Comparison of ENCODE assay signal across 14 cellular contexts in the genomic region with DNA sequence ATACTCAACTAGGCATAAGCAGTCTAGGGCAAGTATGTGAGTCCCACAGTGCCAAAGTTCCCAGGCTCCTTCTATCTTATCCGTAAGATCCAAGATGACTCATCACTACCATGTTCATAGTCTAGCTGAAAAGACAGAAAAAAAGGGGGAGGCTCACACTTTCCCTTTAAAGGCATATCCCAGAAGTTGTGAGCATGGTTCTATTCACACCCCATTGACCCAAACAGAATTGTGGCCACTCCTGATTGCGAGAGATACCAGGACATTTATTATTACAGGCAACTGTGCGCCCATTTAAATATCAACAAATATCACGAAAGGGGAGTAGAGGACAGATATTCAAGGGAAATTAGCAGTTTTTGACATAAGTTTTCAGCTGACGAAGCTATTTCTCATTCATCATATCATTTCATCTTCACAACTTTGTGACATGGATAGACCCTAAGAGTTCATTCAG. TPM values are rescaled to one million over a fixed set of nuclear protein-coding genes. Genes with fewer than 3 reads are reported as not detected.
A peak's percentile ranks its signal among the peaks of the same experiment; 100 is the strongest.
DNase-seq lines count a peak whose midpoint lies in the region; ATAC-seq and TF ChIP-seq lines count a peak whose summit lies in the region.
"Had no signal": no experiment of that assay in that cellular context is flagged by ENCODE, and none has a peak within 500 bp of the region (broad histone marks: within the 10 kb centered on the region; RNA-seq: fewer than 3 reads in every experiment).

No MANE protein-coding gene starts in this region.

- TF ChIP-seq EP300 in esophagus muscularis mucosa (IDR thresholded peaks at IDR 0.05), result no peak

- H3K36me3 ChIP-seq in PC-9 (ENCODE audit: low read depth) (no peaks in the 10 kb centered on the region), esophagus muscularis mucosa (no peaks in the 10 kb centered on the region)
- H3K36me3 ChIP-seq: HAP-1, WERI-Rb-1 had no signal

- 73% methylated on average over 5 of the region's 5 CpGs for WGBS in esophagus muscularis mucosa

- H3K4me3 ChIP-seq in AG09309 (ENCODE audit: control insufficient read depth, low read depth, low read length) (no peak overlapping the region), PC-9 (no peak overlapping the region), esophagus muscularis mucosa (no peak overlapping the region)
- H3K4me3 ChIP-seq: HAP-1 had no signal

- peaks cover 46% of the 10 kb centered on the region for H3K4me1 ChIP-seq in PC-9 (replicated peaks; ENCODE audit: insufficient read depth)
- peaks cover 27 to 34% (median 31%) of the 10 kb centered on the region in 4 donors for H3K4me1 ChIP-seq in esophagus muscularis mucosa
- H3K4me1 ChIP-seq: HAP-1 had no signal

- no peaks in the 10 kb centered on the region for H3K79me2 ChIP-seq in PC-9 (ENCODE audit: low read depth)

- no peaks in the 10 kb centered on the region for H3K9me2 ChIP-seq in PC-9 (ENCODE audit: insufficient read depth)

- no TSS peak for BruUV-seq in PC-9 (replicated peaks; lab: Mats Ljungman, UMichigan)

- H3F3A ChIP-seq in PC-9 (ENCODE audit: insufficient read depth, low read depth), result peaks cover 24% of the 10 kb centered on the region

- H3K9me3 ChIP-seq in PC-9 (ENCODE audit: insufficient read depth, low read depth) (no peaks in the 10 kb centered on the region), esophagus muscularis mucosa (no peaks in the 10 kb centered on the region)
- H3K9me3 ChIP-seq: HAP-1 had no signal

- peak overlapping the region; percentile 54 for H3K4me2 ChIP-seq in PC-9

- H3K27me3 ChIP-seq in PC-9 (ENCODE audit: insufficient read depth, low read depth), result no peaks in the 10 kb centered on the region
- H3K27me3 ChIP-seq in esophagus muscularis mucosa, result no peaks in the 10 kb centered on the region

- no peak for ATAC-seq in HG03354 (IDR thresholded peaks at IDR 0.05; ENCODE audit: poor library complexity, severe bottlenecking, unreplicated experiment)
- ATAC-seq in HG03039 (IDR thresholded peaks at IDR 0.05; ENCODE audit: unreplicated experiment), result no peak
- ATAC-seq in HG02610 (IDR thresholded peaks at IDR 0.05; ENCODE audit: unreplicated experiment), result no peak
- ATAC-seq: stimulated activated naive B cell treated with anti-CD40 and anti-IgM and Interleukin-4, amounts not matched to agents 10 μg/mL and 1 μg/mL and 100 μg/mL, for 72 hours had no signal

- H2AFZ ChIP-seq in PC-9, result no peak overlapping the region

- no peak for TF ChIP-seq CTCF in AG09309 (IDR thresholded peaks at IDR 0.05; ENCODE audit: control insufficient read depth, insufficient read depth, low read depth, low read length, missing control alignments)
- no peak for TF ChIP-seq CTCF in PC-9 (conservative IDR thresholded peaks at IDR 0.05)
- no peak for TF ChIP-seq CTCF in esophagus muscularis mucosa (IDR thresholded peaks at IDR 0.05)

- TF ChIP-seq POLR2A in esophagus muscularis mucosa (IDR thresholded peaks at IDR 0.05; ENCODE audit: low read depth), result no peak

- CTCF ChIA-PET in PC-9 (lab: Charles Lee), result interaction anchor here (0.6 to 1.0 kb wide), 3 partner anchors 47 to 1307 kb away, joined by 3 to 6 read pairs (median 3); no protein-coding TSS in a partner anchor

- POLR2A ChIA-PET in PC-9 (lab: Charles Lee; ENCODE audit: unreplicated experiment), result interaction anchor here (0.8 kb wide), 1 partner anchor 35 kb away, joined by 11 read pairs; a partner anchor contains a TSS

- H4K20me1 ChIP-seq in PC-9 (ENCODE audit: insufficient read depth), result no peaks in the 10 kb centered on the region

- intact Hi-C loops in PC-9 (cut with micrococcal nuclease; ENCODE audit: unreplicated experiment), result no loop called here
- intact Hi-C loops in esophagus muscularis mucosa (cut with DNase I), result no loop called here

- H3K27ac ChIP-seq in PC-9 (peak overlapping the region; percentile 89), esophagus muscularis mucosa (replicated peaks in 1 of 4) (peak overlapping the region; percentile 59 to 81 (median 66))
- H3K27ac ChIP-seq: WERI-Rb-1 had no signal

- peak; percentile 63 for DNase-seq in AG09309 (ENCODE audit: low read depth)
- DNase-seq in PC-9, result peak in 1 of 2 experiments; percentile 76
- no peak for DNase-seq in esophagus muscularis mucosa (ENCODE audit: extremely low spot score)
- peak; percentile 59 for DNase-seq in myocyte (ENCODE audit: low read depth)
- no peak for DNase-seq in cerebellar cortex (ENCODE audit: low spot score)
- DNase-seq: activated naive CD8-positive, alpha-beta T cell treated with anti-CD3 and anti-CD28 coated beads for 36 hours; hypothalamus; NCI-H774; stimulated activated naive B cell treated with anti-CD40 and anti-IgM and Interleukin-4, amounts not matched to agents 10 μg/mL and 1 μg/mL and 100 μg/mL, for 72 hours; WERI-Rb-1 had no signal

RNA-seq across cellular contexts. Expression of a gene that starts 8.1 kb away (rescaled TPM):
- total RNA-seq in PC-9 (2021), result 62.7 and 69.1 TPM in 2 replicates
- total RNA-seq in esophagus muscularis mucosa, result 100 to 1,000 TPM in 2 of 4 donors, 10 to 100 TPM in 2; 84.8 to 126 (median 101) TPM
- 42.0 and 63.9 TPM in 2 replicates for total RNA-seq in myocyte
- 75.9 TPM for polyA plus RNA-seq in myocyte (2012)

RNA-seq across cellular contexts. Expression of a gene that starts 35.4 kb away (rescaled TPM):
- total RNA-seq in PC-9 (2021), result 8.5 and 9.0 TPM in 2 replicates
- 10 to 100 TPM in 1 of 4 donors, 1 to 10 TPM in 3; 6.6 to 20.0 (median 8.2) TPM for total RNA-seq in esophagus muscularis mucosa
- total RNA-seq in myocyte, result 10.1 and 10.2 TPM in 2 replicates
- polyA plus RNA-seq in myocyte (2012), result 41.6 TPM

RNA-seq across cellular contexts. Expression of a gene that starts 49.0 kb away (rescaled TPM):
- total RNA-seq in PC-9 (2021) (0.20 and 0.53 TPM in 2 replicates), esophagus muscularis mucosa (not detected), myocyte (not detected in 2 replicates)
- polyA plus RNA-seq in myocyte (2012), result 0.04 TPM
- total RNA-seq: activated naive CD8-positive, alpha-beta T cell treated with anti-CD3 and anti-CD28 coated beads for 36 hours had no signal

Comparison
In these comparisons a context has a peak if more than half of its experiments do, and no peak if none do; other contexts are left out.
1. DNase-seq: peak in AG09309 (single experiment) and myocyte (single experiment); none in esophagus muscularis mucosa (single experiment) and cerebellar cortex (single experiment).